31 cellular contexts compared by ENCODE assay signal in the genomic region with DNA sequence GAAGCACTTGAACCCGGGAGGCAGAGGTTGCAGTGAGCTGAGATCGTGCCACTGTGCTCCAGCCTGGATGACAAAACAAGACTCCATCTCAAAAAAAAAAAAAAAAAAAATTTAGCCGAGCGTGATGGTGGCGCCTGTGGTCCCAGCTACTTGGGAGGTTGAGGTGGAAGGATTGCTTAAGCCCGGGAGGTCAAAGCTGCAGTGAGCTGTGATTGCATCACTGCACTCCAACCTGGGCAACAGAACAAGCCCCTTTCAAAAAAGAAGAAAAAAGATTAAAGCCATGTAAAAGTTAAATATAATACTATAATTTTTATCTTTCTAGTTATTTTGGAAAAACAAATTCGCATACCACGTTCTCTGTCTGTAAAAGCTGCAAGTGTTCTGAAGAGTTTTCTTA.
"Had no signal": no experiment of that assay in that cellular context is flagged by ENCODE, and none has a peak within 500 bp of the region (broad histone marks: within the 10 kb centered on the region; RNA-seq: fewer than 3 reads in every experiment).

No MANE protein-coding gene starts in this region.

- H3K9me3 ChIP-seq: ascending aorta had no signal

- DNase-seq: activated B cell treated with CpG ODN at 0.5 μM for 24 hours; activated CD4-positive, alpha-beta memory T cell treated with anti-CD3 and anti-CD28 coated beads for 36 hours; activated CD4-positive, alpha-beta T cell treated with anti-CD3 and anti-CD28 coated beads for 4 hours; activated CD4-positive, alpha-beta T cell treated with anti-CD3 and anti-CD28 coated beads, Interleukin-2, amount 10 ng/mL, durations not matched to agents 24 days and 14 days; activated CD4-positive, alpha-beta T cell treated with anti-CD3 and anti-CD28 coated beads, Interleukin-2, amount 50 U/mL, for 1 hour; activated CD4-positive, alpha-beta T cell treated with anti-CD3 and anti-CD28 coated beads, Interleukin-2, amount 50 U/mL, for 4 hours; activated CD4-positive, CD25-positive, alpha-beta regulatory T cell treated with anti-CD3 and anti-CD28 coated beads, Interleukin-2, amount 50 U/mL, for 72 hours; activated CD8-positive, alpha-beta memory T cell treated with anti-CD3 and anti-CD28 coated beads, Interleukin-2, amount 50 U/mL, for 4 hours; activated CD8-positive, alpha-beta T cell treated with anti-CD3 and anti-CD28 coated beads for 36 hours; activated effector memory CD4-positive, alpha-beta T cell treated with anti-CD3 and anti-CD28 coated beads, Interleukin-2, amount 50 U/mL, for 16 hours; activated gamma-delta T cell treated with Interleukin-2 at 50 U/mL for 16 hours; activated naive CD4-positive, alpha-beta T cell; activated naive CD4-positive, alpha-beta T cell treated with anti-CD3 and anti-CD28 coated beads for 36 hours; activated naive CD4-positive, alpha-beta T cell treated with anti-CD3 and anti-CD28 coated beads, Interleukin-2, amount 50 U/mL, for 16 hours; activated naive CD8-positive, alpha-beta T cell treated with anti-CD3 and anti-CD28 coated beads for 36 hours; activated T-cell treated with anti-CD3 and anti-CD28 coated beads for 4 hours; activated T-cell treated with anti-CD3 and anti-CD28 coated beads, Interleukin-2, amount 50 U/mL, for 1 hour; activated T-cell treated with anti-CD3 and anti-CD28 coated beads, Interleukin-2, amount 50 U/mL, for 4 hours; activated T-cell treated with anti-CD3 and anti-CD28 coated beads, Interleukin-2, amount 50 U/mL, for 72 hours; adrenal gland; amygdala; anterior cingulate cortex; central memory CD4-positive, alpha-beta T cell; T-helper 1 cell; T-helper 2 cell; T-helper 9 cell had no signal

- H3K4me3 ChIP-seq: adrenal gland, ascending aorta, cardiac muscle cell had no signal

- ATAC-seq: activated CD8-positive, alpha-beta T cell treated with anti-CD3 and anti-CD28 coated beads for 36 hours; activated naive CD4-positive, alpha-beta T cell treated with anti-CD3 and anti-CD28 coated beads, Interleukin-2, amount 50 U/mL, for 72 hours; activated T-cell treated with anti-CD3 and anti-CD28 coated beads, Interleukin-2, amount 50 U/mL, for 4 hours; activated T-cell treated with anti-CD3 and anti-CD28 coated beads, Interleukin-2, amount 50 U/mL, for 72 hours; activated T-helper 17 cell treated with anti-CD3 and anti-CD28 coated beads, Interleukin-2, amount 50 U/mL, for 72 hours had no signal

- H3K27me3 ChIP-seq: adrenal gland, ascending aorta, cardiac muscle cell had no signal

- H3K27ac ChIP-seq: adrenal gland, ascending aorta, cardiac muscle cell, VCaP had no signal

- H3K4me1 ChIP-seq: adrenal gland, ascending aorta had no signal
